22 cellular contexts compared by ENCODE assay signal in genomic region chr21:42361286-42361685, GRCh38. TPM values are rescaled to one million over a fixed set of nuclear protein-coding genes. Genes with fewer than 3 reads are reported as not detected.
DNase-seq lines count a peak whose midpoint lies in the region; ATAC-seq lines count a peak whose summit lies in the region.
"Had no signal": no experiment of that assay in that cellular context is flagged by ENCODE, and none has a peak within 500 bp of the region (broad histone marks: within the 10 kb centered on the region; RNA-seq: fewer than 3 reads in every experiment).

No MANE protein-coding gene starts in this region.

- H3K4me2 ChIP-seq in neuronal stem cell (ENCODE audit: insufficient read depth, low read length, poor library complexity, severe bottlenecking), result no peak overlapping the region
- H3K4me2 ChIP-seq: BLaER1, GM23338 had no signal

- peak overlapping the region; percentile 34 for H3K18ac ChIP-seq in neuronal stem cell (ENCODE audit: low read length)

- H3K9ac ChIP-seq in neuronal stem cell (ENCODE audit: low read depth, low read length, poor library complexity), result no peak overlapping the region
- H3K9ac ChIP-seq: BLaER1 had no signal

- H3K23ac ChIP-seq in neuronal stem cell (ENCODE audit: low read depth, low read length, poor library complexity), result no peak overlapping the region

- no peak overlapping the region for H2BK120ac ChIP-seq in neuronal stem cell (ENCODE audit: low read depth, low read length)

- H3K4me3 ChIP-seq in neuronal stem cell (ENCODE audit: low read length in 2 of 2), result no peak overlapping the region
- H3K4me3 ChIP-seq: BLaER1, GM23338, SK-N-MC had no signal

- no peak overlapping the region for H2AFZ ChIP-seq in neuronal stem cell (ENCODE audit: low read length)
- H2AFZ ChIP-seq: GM23338 had no signal

- no peaks in the 10 kb centered on the region for H3K36me3 ChIP-seq in neuronal stem cell (replicated peaks in 1 of 2; ENCODE audit: control insufficient read depth in 2 of 2, insufficient read depth in 2 of 2, low read length in 2 of 2)
- H3K36me3 ChIP-seq: BLaER1 had no signal

- DNase-seq in NCI-H82 (lab: John Stamatoyannopoulos, UW) (peak; percentile 77), NCI-H82 treated with DMSO at 0.1 percent for 48 hours (lab: John Stamatoyannopoulos, UW; ENCODE audit: unreplicated experiment) (no peak), NCI-H1694 treated with DMSO at 0.1 percent for 48 hours (lab: John Stamatoyannopoulos, UW) (peak; percentile 93), NCI-H69 (lab: John Stamatoyannopoulos, UW) (peak; percentile 77), neuronal stem cell (ENCODE audit: low spot score) (no peak), NOMO-1 treated with dmso at 0.1 percent for 144 hours (lab: John Stamatoyannopoulos, UW; ENCODE audit: unreplicated experiment) (no peak), islet precursor cell (no peak)
- DNase-seq: CD4-positive, CD25-positive, alpha-beta regulatory T cell; H9; KBM-7; MV-4-11; NCI-H187 treated with DMSO at 0.1 percent for 48 hours; NCI-H2107; NCI-H226; NCI-H510A; NCI-H774; OCI-M1; SIG-M5 had no signal

- H3K4me1 ChIP-seq in neuronal stem cell (ENCODE audit: control insufficient read depth in 2 of 2, insufficient read depth in 1 of 2, low read depth in 1 of 2, low read length in 2 of 2), result no peaks in the 10 kb centered on the region

- no peak overlapping the region for H2BK5ac ChIP-seq in neuronal stem cell (ENCODE audit: low read length)

- no peak for ATAC-seq in GM19467 (IDR thresholded peaks at IDR 0.05; ENCODE audit: unreplicated experiment)
- ATAC-seq: GM23338 had no signal

- no peak overlapping the region for H2BK12ac ChIP-seq in neuronal stem cell (ENCODE audit: low read length)

- no peak overlapping the region for H4K8ac ChIP-seq in neuronal stem cell (ENCODE audit: low read depth, low read length)

- H3K79me1 ChIP-seq in neuronal stem cell (ENCODE audit: low read depth, low read length), result no peaks in the 10 kb centered on the region

- H3K27me3 ChIP-seq in neuronal stem cell (ENCODE audit: control insufficient read depth in 3 of 3, insufficient read depth in 3 of 3, low read depth in 1 of 3, low read length in 3 of 3), result no peaks in the 10 kb centered on the region
- H3K27me3 ChIP-seq: BLaER1 had no signal

- no peak overlapping the region for H3K14ac ChIP-seq in neuronal stem cell (ENCODE audit: low read length)

- no peak overlapping the region for H4K91ac ChIP-seq in neuronal stem cell (ENCODE audit: low read depth, low read length, poor library complexity)

- peaks cover 0 to 6% of the 10 kb centered on the region in 2 donors for H3K9me3 ChIP-seq in neuronal stem cell (replicated peaks in 1 of 2; ENCODE audit: control insufficient read depth in 2 of 2, insufficient read depth in 1 of 2, low read depth in 1 of 2, low read length in 2 of 2)

- H3K4ac ChIP-seq in neuronal stem cell (ENCODE audit: low read length), result no peak overlapping the region

- H2BK15ac ChIP-seq in neuronal stem cell (ENCODE audit: low read length), result no peak overlapping the region

- no peak overlapping the region for H3K27ac ChIP-seq in neuronal stem cell (replicated peaks; ENCODE audit: low read length)
- H3K27ac ChIP-seq: BLaER1, SK-N-MC had no signal

- WGBS in neuronal stem cell (ENCODE audit: extremely low coverage in 2 of 2, insufficient read length in 2 of 2, insufficient replicate concordance in 1 of 2), 2 donors, result no CpG with 5 or more reads among the region's 7 CpGs

- no peak overlapping the region for H2AK5ac ChIP-seq in neuronal stem cell (ENCODE audit: low read depth, low read length)

RNA-seq across cellular contexts. Expression of gene TFF1, which starts 5.0 kb away (rescaled TPM):
- polyA plus RNA-seq in neuronal stem cell (2013, experiment 1 of 2), result not detected
- not detected for polyA plus RNA-seq in neuronal stem cell (2013, experiment 2 of 2)
- polyA plus RNA-seq: CD4-positive, CD25-positive, alpha-beta regulatory T cell; GM23338 had no signal

RNA-seq across cellular contexts. Expression of gene TFF2, which starts 10.5 kb away (rescaled TPM):
- polyA plus RNA-seq in neuronal stem cell (2013, experiment 1 of 2), result not detected
- not detected for polyA plus RNA-seq in neuronal stem cell (2013, experiment 2 of 2)
- polyA plus RNA-seq: CD4-positive, CD25-positive, alpha-beta regulatory T cell; GM23338 had no signal

RNA-seq across cellular contexts. Expression of gene TMPRSS3, which starts 34.6 kb away (rescaled TPM):
- polyA plus RNA-seq in neuronal stem cell (2013, experiment 1 of 2), result not detected
- not detected for polyA plus RNA-seq in neuronal stem cell (2013, experiment 2 of 2)
- polyA plus RNA-seq: GM23338 had no signal

RNA-seq across cellular contexts. Expression of gene UBASH3A, which starts 42.4 kb away (rescaled TPM):
- polyA plus RNA-seq in neuronal stem cell (2013, experiment 1 of 2), result not detected
- not detected for polyA plus RNA-seq in neuronal stem cell (2013, experiment 2 of 2)
- polyA plus RNA-seq: GM23338 had no signal

RNA-seq across cellular contexts. Expression of gene TFF3, which starts 46.1 kb away (rescaled TPM):
- not detected for polyA plus RNA-seq in neuronal stem cell (2013, experiment 1 of 2)
- polyA plus RNA-seq in neuronal stem cell (2013, experiment 2 of 2), result 0.15 TPM
- polyA plus RNA-seq: CD4-positive, CD25-positive, alpha-beta regulatory T cell had no signal

Comparison
In these comparisons a context has a peak if more than half of its experiments do, and no peak if none do; other contexts are left out.
1. DNase-seq: peak in NCI-H82 (single experiment), NCI-H1694 treated with DMSO at 0.1 percent for 48 hours (single experiment) and NCI-H69 (single experiment); none in NCI-H82 treated with DMSO at 0.1 percent for 48 hours (single experiment), neuronal stem cell (single experiment), NOMO-1 treated with dmso at 0.1 percent for 144 hours (single experiment) and islet precursor cell (single experiment).